Comparison of ENCODE assay signal across 28 cellular contexts in the genomic region with DNA sequence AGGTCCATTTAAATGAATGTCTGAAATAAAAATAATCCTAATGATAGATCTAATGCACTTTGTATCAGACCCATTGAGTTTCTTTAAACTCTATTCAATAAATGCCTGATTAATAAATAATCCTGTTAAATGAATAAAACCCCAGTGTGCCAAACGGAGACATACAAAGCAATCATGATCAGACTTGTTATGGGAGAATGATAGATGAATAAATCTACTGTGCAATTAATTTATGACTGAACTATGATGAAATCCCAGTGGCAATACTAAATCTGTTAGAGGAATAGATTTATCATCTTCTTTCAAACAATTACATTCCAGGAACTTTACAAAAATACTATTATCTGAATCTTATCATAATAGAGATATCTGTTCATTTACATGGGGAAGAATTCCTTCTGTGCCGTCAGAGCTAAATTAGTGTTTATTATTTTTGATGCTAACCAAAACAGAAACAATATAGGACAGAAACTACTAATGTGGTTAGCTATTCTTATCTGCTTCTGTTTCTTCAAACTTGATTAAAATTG.
DNase-seq lines count a peak whose midpoint lies in the region; ATAC-seq, FAIRE-seq and TF ChIP-seq lines count a peak whose summit lies in the region.
"Had no signal": no experiment of that assay in that cellular context is flagged by ENCODE, and none has a peak within 500 bp of the region (broad histone marks: within the 10 kb centered on the region; RNA-seq: fewer than 3 reads in every experiment).

No MANE protein-coding gene starts in this region.

- no peaks in the 10 kb centered on the region for H3K27me3 Mint-ChIP-seq in effector memory CD8-positive, alpha-beta T cell
- H3K27me3 Mint-ChIP-seq in stimulated activated memory B cell treated with anti-CD40 and anti-IgM and Interleukin-4, amounts not matched to agents 10 μg/mL and 1 μg/mL and 100 μg/mL, for 72 hours, result no peaks in the 10 kb centered on the region
- H3K27me3 Mint-ChIP-seq: CD4-positive, alpha-beta memory T cell had no signal

- no peaks in the 10 kb centered on the region for H3K36me3 Mint-ChIP-seq in effector memory CD8-positive, alpha-beta T cell (ENCODE audit: insufficient read depth)
- no peaks in the 10 kb centered on the region for H3K36me3 Mint-ChIP-seq in stimulated activated memory B cell treated with anti-CD40 and anti-IgM and Interleukin-4, amounts not matched to agents 10 μg/mL and 1 μg/mL and 100 μg/mL, for 72 hours

- H3K4me1 Mint-ChIP-seq in effector memory CD8-positive, alpha-beta T cell (ENCODE audit: low read depth in 2 of 2), result peaks cover 15 to 26% of the 10 kb centered on the region in 2 donors
- H3K4me1 Mint-ChIP-seq in stimulated activated memory B cell treated with anti-CD40 and anti-IgM and Interleukin-4, amounts not matched to agents 10 μg/mL and 1 μg/mL and 100 μg/mL, for 72 hours, result peaks cover 33% of the 10 kb centered on the region

- H3K9ac ChIP-seq in mammary epithelial cell (ENCODE audit: insufficient read depth, low read length), result no peak overlapping the region
- H3K9ac ChIP-seq: BLaER1, GM23248 had no signal

- no peak for ATAC-seq in effector memory CD8-positive, alpha-beta T cell (replicated peaks)
- ATAC-seq in stimulated activated memory B cell treated with anti-CD40 and anti-IgM and Interleukin-4, amounts not matched to agents 10 μg/mL and 1 μg/mL and 100 μg/mL, for 72 hours, result no peak
- ATAC-seq in HG03354 (IDR thresholded peaks at IDR 0.05; ENCODE audit: poor library complexity, severe bottlenecking, unreplicated experiment), result no peak
- ATAC-seq: HepG2, K562 had no signal

- H3K27ac Mint-ChIP-seq in effector memory CD8-positive, alpha-beta T cell, result peak overlapping the region; percentile 30 to 51
- no peak overlapping the region for H3K27ac Mint-ChIP-seq in stimulated activated memory B cell treated with anti-CD40 and anti-IgM and Interleukin-4, amounts not matched to agents 10 μg/mL and 1 μg/mL and 100 μg/mL, for 72 hours
- H3K27ac Mint-ChIP-seq: HFFc6 had no signal

- TF ChIP-seq CTCF in mammary epithelial cell (conservative IDR thresholded peaks at IDR 0.05 in 1 of 2, IDR thresholded peaks at IDR 0.05 in 1 of 2; ENCODE audit: extremely low read depth in 1 of 2, insufficient read depth in 1 of 2, low read depth in 1 of 2, low read length in 2 of 2), result no peak
- TF ChIP-seq CTCF in breast epithelium (IDR thresholded peaks at IDR 0.05), result no peak

- DNase-seq in mammary epithelial cell, result peak; percentile 60
- no peak for DNase-seq in breast epithelium (ENCODE audit: low spot score in 2 of 2)
- DNase-seq in effector memory CD8-positive, alpha-beta T cell, result no peak
- no peak for DNase-seq in stimulated activated CD4-positive, alpha-beta T cell treated with anti-CD3 and anti-CD28 coated beads, Interleukin-4, amount 100 ng/mL, for 1 hour
- DNase-seq: Caco-2; CD4-positive, alpha-beta memory T cell; DND-41; GM23248; H9; HFFc6; MG63; NCI-H1048; NCI-H1417 treated with DMSO at 0.1 percent for 48 hours; NCI-H187; NCI-H446 treated with DMSO at 0.1 percent for 48 hours; NCI-H526 treated with DMSO at 0.1 percent for 48 hours; PC-9; RPMI8226; SHP77 treated with DMSO at 0.1 percent for 48 hours had no signal

- H3K9me3 ChIP-seq in mammary epithelial cell (replicated peaks; ENCODE audit: insufficient read depth, low read length) (no peaks in the 10 kb centered on the region), breast epithelium (no peaks in the 10 kb centered on the region)
- H3K9me3 ChIP-seq: BLaER1, Caco-2, MG63 had no signal

- 0% methylated on average over 2 of the region's 2 CpGs for WGBS in mammary epithelial cell (ENCODE audit: low coverage, missing lambda C conversion rate)

- in situ Hi-C loops in mammary epithelial cell (cut with MboI; ENCODE audit: low sequenced_read_pairs in 2 of 2), result no loop called here

- H3K4me1 ChIP-seq in mammary epithelial cell (ENCODE audit: insufficient read depth, low read length) (peaks cover 34% of the 10 kb centered on the region), breast epithelium (no peaks in the 10 kb centered on the region)
- H3K4me1 ChIP-seq: BLaER1 had no signal

- no peaks in the 10 kb centered on the region for H4K20me1 ChIP-seq in mammary epithelial cell (ENCODE audit: insufficient read depth, low read length)
- H4K20me1 ChIP-seq: BLaER1 had no signal

- FAIRE-seq in TTC549 (lab: Jason Lieb, UNC), result peak; percentile 52
- FAIRE-seq: GM12891, HepG2, K562 had no signal

- peak overlapping the region; percentile 74 for H3K4me2 ChIP-seq in mammary epithelial cell (ENCODE audit: insufficient read depth, low read depth, low read length)
- H3K4me2 ChIP-seq: BLaER1, PC-9 had no signal

- no peaks in the 10 kb centered on the region for H3K27me3 ChIP-seq in mammary epithelial cell (ENCODE audit: insufficient read depth, low read length)
- no peaks in the 10 kb centered on the region for H3K27me3 ChIP-seq in breast epithelium
- H3K27me3 ChIP-seq: BLaER1, MG63 had no signal

- H3K9me3 Mint-ChIP-seq in effector memory CD8-positive, alpha-beta T cell, result no peaks in the 10 kb centered on the region
- no peaks in the 10 kb centered on the region for H3K9me3 Mint-ChIP-seq in stimulated activated memory B cell treated with anti-CD40 and anti-IgM and Interleukin-4, amounts not matched to agents 10 μg/mL and 1 μg/mL and 100 μg/mL, for 72 hours
- H3K9me3 Mint-ChIP-seq: CD4-positive, alpha-beta memory T cell; H9; HFFc6 had no signal

- no peak for TF ChIP-seq POLR2A in breast epithelium (IDR thresholded peaks at IDR 0.05)

- H3K79me2 ChIP-seq in mammary epithelial cell (ENCODE audit: insufficient read depth, low read length), result no peaks in the 10 kb centered on the region

- BruUV-seq in mammary epithelial cell (replicated peaks; lab: Mats Ljungman, UMichigan), result no TSS peak

- H3K27ac ChIP-seq in mammary epithelial cell (ENCODE audit: insufficient read depth, low read depth, low read length) (peak overlapping the region; percentile 29), breast epithelium (no peak overlapping the region)
- H3K27ac ChIP-seq: BLaER1, GM23248, HL-60, PC-9, SK-N-MC had no signal

- H3K36me3 ChIP-seq in mammary epithelial cell (ENCODE audit: insufficient read depth, low read length) (no peaks in the 10 kb centered on the region), breast epithelium (no peaks in the 10 kb centered on the region)
- H3K36me3 ChIP-seq: BLaER1, MG63 had no signal

- intact Hi-C loops in mammary epithelial cell (cut with micrococcal nuclease), result no loop called here
- intact Hi-C loops in breast epithelium (cut with DNase I; ENCODE audit: low total_unique reads), result no loop called here

- H3K4me3 Mint-ChIP-seq in effector memory CD8-positive, alpha-beta T cell, result no peak overlapping the region
- no peak overlapping the region for H3K4me3 Mint-ChIP-seq in stimulated activated memory B cell treated with anti-CD40 and anti-IgM and Interleukin-4, amounts not matched to agents 10 μg/mL and 1 μg/mL and 100 μg/mL, for 72 hours
- H3K4me3 Mint-ChIP-seq: H9, HFFc6 had no signal

- dilution Hi-C loops in mammary epithelial cell (cut with HindIII; ENCODE audit: low sequenced_read_pairs), result no loop called here

- CTCF ChIA-PET in mammary epithelial cell (lab: Charles Lee; ENCODE audit: low non-redundant PET), result interaction anchor here (0.5 kb wide), 1 partner anchor 147 kb away, joined by 3 read pairs; no protein-coding TSS in a partner anchor

- H3K4me3 ChIP-seq in mammary epithelial cell (replicated peaks in 1 of 3; ENCODE audit: insufficient read depth in 1 of 3, low read depth in 2 of 3, low read length in 3 of 3) (peak overlapping the region in 1 of 3 experiments; percentile 16), breast epithelium (no peak overlapping the region)
- H3K4me3 ChIP-seq: BLaER1, GM23248, K562, MG63, PC-9, SK-N-MC had no signal

- H2AFZ ChIP-seq in mammary epithelial cell (ENCODE audit: low read depth, low read length), result no peak overlapping the region
- H2AFZ ChIP-seq: GM23248, PC-9 had no signal
